ENCODE assay signal across 9 cellular contexts in the genomic region with DNA sequence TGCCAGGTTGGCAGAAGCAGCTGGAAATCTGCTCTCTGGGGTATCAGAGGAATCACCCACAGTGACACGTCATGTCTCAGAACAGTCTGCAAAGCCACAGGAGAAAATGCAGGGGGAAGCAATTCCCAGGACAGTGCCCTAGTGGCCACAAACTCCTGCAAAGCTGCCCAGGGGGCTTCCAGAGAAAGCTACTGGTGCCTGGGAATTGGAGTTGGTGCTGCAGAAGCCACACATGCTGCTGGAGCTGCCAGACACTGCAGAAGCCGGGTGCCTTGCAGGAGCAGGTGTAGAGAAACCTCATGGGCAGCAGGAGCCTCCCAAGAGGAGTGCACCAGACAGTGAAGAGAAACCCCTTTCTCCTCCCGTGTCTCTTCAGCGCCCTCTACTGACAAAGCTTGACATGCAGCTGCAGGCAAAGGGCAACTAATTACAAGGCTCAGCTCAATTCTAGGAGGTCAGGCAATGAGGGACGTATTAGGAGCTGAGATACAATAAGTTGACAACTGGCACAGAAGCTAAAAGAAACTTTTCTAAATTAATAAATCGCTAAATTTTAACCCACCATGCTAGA. TPM values are rescaled to one million over a fixed set of nuclear protein-coding genes. Genes with fewer than 3 reads are reported as not detected.
DNase-seq lines count a peak whose midpoint lies in the region; ATAC-seq and TF ChIP-seq lines count a peak whose summit lies in the region.
"Had no signal": no experiment of that assay in that cellular context is flagged by ENCODE, and none has a peak within 500 bp of the region (broad histone marks: within the 10 kb centered on the region; RNA-seq: fewer than 3 reads in every experiment).

No MANE protein-coding gene starts in this region.

- no peak overlapping the region for H3K27ac Mint-ChIP-seq in activated CD4-positive, alpha-beta T cell treated with anti-CD3 and anti-CD28 coated beads for 36 hours
- no peak overlapping the region for H3K27ac Mint-ChIP-seq in activated naive CD8-positive, alpha-beta T cell treated with anti-CD3 and anti-CD28 coated beads for 36 hours
- no peak overlapping the region for H3K27ac Mint-ChIP-seq in progenitor cell of endocrine pancreas
- H3K27ac Mint-ChIP-seq in effector memory CD8-positive, alpha-beta T cell: no peak overlapping the region
- H3K27ac Mint-ChIP-seq: activated naive CD8-positive, alpha-beta T cell treated with anti-CD3 and anti-CD28 coated beads, Interleukin-2, amount 10 ng/mL, durations not matched to agents 7 days and 5 days had no signal

- H3K4me3 Mint-ChIP-seq in activated CD4-positive, alpha-beta T cell treated with anti-CD3 and anti-CD28 coated beads for 36 hours: no peak overlapping the region
- H3K4me3 Mint-ChIP-seq in activated naive CD8-positive, alpha-beta T cell treated with anti-CD3 and anti-CD28 coated beads for 36 hours: no peak overlapping the region
- H3K4me3 Mint-ChIP-seq in progenitor cell of endocrine pancreas (ENCODE audit: low read depth): no peak overlapping the region
- H3K4me3 Mint-ChIP-seq in effector memory CD8-positive, alpha-beta T cell: no peak overlapping the region
- H3K4me3 Mint-ChIP-seq: activated naive CD8-positive, alpha-beta T cell treated with anti-CD3 and anti-CD28 coated beads, Interleukin-2, amount 10 ng/mL, durations not matched to agents 7 days and 5 days had no signal

- peak; percentile 62 for DNase-seq in activated CD4-positive, alpha-beta T cell treated with anti-CD3 and anti-CD28 coated beads for 36 hours
- no peak for DNase-seq in activated CD4-positive, alpha-beta T cell treated with anti-CD3 and anti-CD28 coated beads for 4 hours
- DNase-seq in LHCN-M2 (ENCODE audit: low read depth): peak; percentile 25
- DNase-seq in activated naive CD8-positive, alpha-beta T cell treated with anti-CD3 and anti-CD28 coated beads for 36 hours: peak; percentile 21
- DNase-seq in progenitor cell of endocrine pancreas (ENCODE audit: low spot score, unreplicated experiment): no peak
- no peak for DNase-seq in effector memory CD8-positive, alpha-beta T cell
- no peak for DNase-seq in effector CD8-positive, alpha-beta T cell (lab: John Stamatoyannopoulos, UW)
- DNase-seq: activated naive CD8-positive, alpha-beta T cell treated with anti-CD3 and anti-CD28 coated beads, Interleukin-2, amount 10 ng/mL, durations not matched to agents 7 days and 5 days had no signal

- peaks cover 12% of the 10 kb centered on the region for H3K4me1 Mint-ChIP-seq in activated CD4-positive, alpha-beta T cell treated with anti-CD3 and anti-CD28 coated beads for 36 hours
- H3K4me1 Mint-ChIP-seq in activated naive CD8-positive, alpha-beta T cell treated with anti-CD3 and anti-CD28 coated beads for 36 hours: peaks cover 10% of the 10 kb centered on the region
- H3K4me1 Mint-ChIP-seq in progenitor cell of endocrine pancreas (ENCODE audit: low read depth): peaks cover 10% of the 10 kb centered on the region
- no peaks in the 10 kb centered on the region for H3K4me1 Mint-ChIP-seq in effector memory CD8-positive, alpha-beta T cell (ENCODE audit: low read depth in 2 of 2)

- no peaks in the 10 kb centered on the region for H3K36me3 Mint-ChIP-seq in activated CD4-positive, alpha-beta T cell treated with anti-CD3 and anti-CD28 coated beads for 36 hours (ENCODE audit: low read depth)
- H3K36me3 Mint-ChIP-seq in activated naive CD8-positive, alpha-beta T cell treated with anti-CD3 and anti-CD28 coated beads for 36 hours: no peaks in the 10 kb centered on the region
- no peaks in the 10 kb centered on the region for H3K36me3 Mint-ChIP-seq in progenitor cell of endocrine pancreas (ENCODE audit: insufficient read depth)
- H3K36me3 Mint-ChIP-seq in effector memory CD8-positive, alpha-beta T cell (ENCODE audit: insufficient read depth): no peaks in the 10 kb centered on the region
- H3K36me3 Mint-ChIP-seq: activated naive CD8-positive, alpha-beta T cell treated with anti-CD3 and anti-CD28 coated beads, Interleukin-2, amount 10 ng/mL, durations not matched to agents 7 days and 5 days had no signal

- no peak for ATAC-seq in activated CD4-positive, alpha-beta T cell treated with anti-CD3 and anti-CD28 coated beads for 36 hours
- ATAC-seq in effector memory CD8-positive, alpha-beta T cell (replicated peaks): no peak
- no peak for ATAC-seq in HG02970 (IDR thresholded peaks at IDR 0.05; ENCODE audit: low FRiP score, unreplicated experiment)

- intact Hi-C loops in activated CD4-positive, alpha-beta T cell treated with anti-CD3 and anti-CD28 coated beads for 36 hours (cut with DNase I, micrococcal nuclease): no loop called here

- POLR2A ChIA-PET in activated CD4-positive, alpha-beta T cell treated with anti-CD3 and anti-CD28 coated beads for 36 hours (lab: Charles Lee): no interaction called here

- peaks cover 3% of the 10 kb centered on the region for H3K9me3 Mint-ChIP-seq in activated CD4-positive, alpha-beta T cell treated with anti-CD3 and anti-CD28 coated beads for 36 hours (ENCODE audit: low read depth)
- peaks cover 2% of the 10 kb centered on the region for H3K9me3 Mint-ChIP-seq in activated naive CD8-positive, alpha-beta T cell treated with anti-CD3 and anti-CD28 coated beads for 36 hours
- H3K9me3 Mint-ChIP-seq in progenitor cell of endocrine pancreas (ENCODE audit: low read depth): peaks cover 2% of the 10 kb centered on the region
- no peaks in the 10 kb centered on the region for H3K9me3 Mint-ChIP-seq in effector memory CD8-positive, alpha-beta T cell
- H3K9me3 Mint-ChIP-seq: activated naive CD8-positive, alpha-beta T cell treated with anti-CD3 and anti-CD28 coated beads, Interleukin-2, amount 10 ng/mL, durations not matched to agents 7 days and 5 days had no signal

- CTCF ChIA-PET in activated CD4-positive, alpha-beta T cell treated with anti-CD3 and anti-CD28 coated beads for 36 hours (lab: Charles Lee): interaction anchor here (0.8 to 3.6 kb wide), 15 partner anchors 9 to 245 kb away, joined by 3 to 28 read pairs (median 5); a partner anchor contains a TSS

- peak; percentile 20 for TF ChIP-seq CTCF in progenitor cell of endocrine pancreas (IDR thresholded peaks at IDR 0.05; ENCODE audit: unreplicated experiment)

- peaks cover under 1% of the 10 kb centered on the region for H3K27me3 Mint-ChIP-seq in activated CD4-positive, alpha-beta T cell treated with anti-CD3 and anti-CD28 coated beads for 36 hours
- H3K27me3 Mint-ChIP-seq in activated naive CD8-positive, alpha-beta T cell treated with anti-CD3 and anti-CD28 coated beads for 36 hours: peaks cover 6% of the 10 kb centered on the region
- no peaks in the 10 kb centered on the region for H3K27me3 Mint-ChIP-seq in progenitor cell of endocrine pancreas
- H3K27me3 Mint-ChIP-seq in effector memory CD8-positive, alpha-beta T cell: peaks cover 5 to 16% of the 10 kb centered on the region in 2 donors

RNA-seq across cellular contexts. Expression of a gene that starts 30.2 kb away (rescaled TPM):
- 10 to 100 TPM; 51.4 to 70.4 TPM for total RNA-seq in activated CD4-positive, alpha-beta T cell treated with anti-CD3 and anti-CD28 coated beads for 36 hours
- total RNA-seq in LHCN-M2 (2014; rRNA removed) (60.8 and 67.4 TPM in 2 replicates), progenitor cell of endocrine pancreas (49.0 and 53.5 TPM in 2 replicates)
- 39.3 TPM for polyA plus RNA-seq in LHCN-M2 (2012)
- total RNA-seq in activated naive CD8-positive, alpha-beta T cell treated with anti-CD3 and anti-CD28 coated beads for 36 hours: 10 to 100 TPM; 51.2 to 51.6 TPM

Comparison
In these comparisons a context has a peak if more than half of its experiments do, and no peak if none do; other contexts are left out.
1. DNase-seq: peak in activated CD4-positive, alpha-beta T cell treated with anti-CD3 and anti-CD28 coated beads for 36 hours (single experiment), LHCN-M2 (single experiment) and activated naive CD8-positive, alpha-beta T cell treated with anti-CD3 and anti-CD28 coated beads for 36 hours (single experiment); none in activated CD4-positive, alpha-beta T cell treated with anti-CD3 and anti-CD28 coated beads for 4 hours (0 of 2), progenitor cell of endocrine pancreas (single experiment), effector memory CD8-positive, alpha-beta T cell (0 of 3) and effector CD8-positive, alpha-beta T cell (single experiment).